In the genomic region with DNA sequence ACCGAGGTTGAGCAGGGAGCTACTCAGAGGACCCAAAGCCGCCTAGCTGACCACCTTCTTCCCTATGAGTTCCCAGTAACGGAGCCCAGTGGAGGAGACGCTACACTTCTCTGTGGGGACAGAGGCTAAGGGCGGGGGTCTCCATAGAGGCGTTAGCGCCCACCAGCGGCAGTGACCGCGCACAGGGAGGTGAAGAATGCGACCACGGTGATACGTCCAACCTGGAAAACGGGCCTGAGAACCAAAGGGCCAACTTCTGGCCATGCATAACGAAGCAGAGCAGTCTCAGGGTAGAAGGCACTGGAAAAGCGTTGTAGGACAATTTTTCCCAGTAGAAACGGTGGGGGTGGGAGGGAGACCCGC, we compare ENCODE assay signal across 8 cellular contexts. TPM values are rescaled to one million over a fixed set of nuclear protein-coding genes. Genes with fewer than 3 reads are reported as not detected.
DNase-seq lines count a peak whose midpoint lies in the region; ATAC-seq and TF ChIP-seq lines count a peak whose summit lies in the region.

No MANE protein-coding gene starts in this region.

- H3K27ac ChIP-seq in SJSA1: no peak overlapping the region
- H3K27ac ChIP-seq in skin epidermis: peak overlapping the region in 2 of 21 experiments; percentile 66 to 86

- TF ChIP-seq CTCF in glutamatergic neuron (IDR thresholded peaks at IDR 0.05; ENCODE audit: partially characterized antibody, unreplicated experiment): no peak

- peaks cover 11% of the 10 kb centered on the region; the same call in 1 of the 2 replicates for H3K27me3 ChIP-seq in SJSA1 (replicated peaks)

- no peak for TF ChIP-seq POLR2A in erythroblast (IDR thresholded peaks at IDR 0.05; ENCODE audit: low read length)

- peaks cover 5% of the 10 kb centered on the region for H3K36me3 Mint-ChIP-seq in activated naive CD4-positive, alpha-beta T cell treated with anti-CD3 and anti-CD28 coated beads for 36 hours (ENCODE audit: low read depth)
- H3K36me3 Mint-ChIP-seq in glutamatergic neuron (ENCODE audit: unreplicated experiment): peaks cover 5% of the 10 kb centered on the region

- H3K9me3 ChIP-seq in SJSA1 (replicated peaks): no peaks in the 10 kb centered on the region

- H3K36me3 ChIP-seq in SJSA1: peaks cover 4% of the 10 kb centered on the region; the same call in 1 of the 2 replicates

- H3K27me3 Mint-ChIP-seq in activated naive CD4-positive, alpha-beta T cell treated with anti-CD3 and anti-CD28 coated beads for 36 hours (ENCODE audit: low read depth): peaks cover 13% of the 10 kb centered on the region
- peaks cover 5% of the 10 kb centered on the region for H3K27me3 Mint-ChIP-seq in glutamatergic neuron (ENCODE audit: unreplicated experiment)

- H3K4me1 ChIP-seq in SJSA1 (replicated peaks): peaks cover 21% of the 10 kb centered on the region

- CTCF ChIA-PET in activated naive CD4-positive, alpha-beta T cell treated with anti-CD3 and anti-CD28 coated beads for 36 hours (lab: Charles Lee): interaction anchor here (0.7 to 1.9 kb wide), 4 partner anchors 9 to 600 kb away, joined by 3 to 13 read pairs (median 4); no protein-coding TSS in a partner anchor

- no peaks in the 10 kb centered on the region for H3K9me3 Mint-ChIP-seq in activated naive CD4-positive, alpha-beta T cell treated with anti-CD3 and anti-CD28 coated beads for 36 hours
- peaks cover 3% of the 10 kb centered on the region for H3K9me3 Mint-ChIP-seq in glutamatergic neuron (ENCODE audit: unreplicated experiment)

- H3K4me3 ChIP-seq in SJSA1 (peak overlapping the region; percentile 85), skin epidermis (peak overlapping the region; percentile 62 to 85 (median 81))

- no peak for ATAC-seq in esophagus mucosa

- H3K4me1 Mint-ChIP-seq in activated naive CD4-positive, alpha-beta T cell treated with anti-CD3 and anti-CD28 coated beads for 36 hours (ENCODE audit: low read depth): peaks cover 34% of the 10 kb centered on the region
- H3K4me1 Mint-ChIP-seq in glutamatergic neuron (ENCODE audit: low read depth, unreplicated experiment): peaks cover 4% of the 10 kb centered on the region

- intact Hi-C loops in activated naive CD4-positive, alpha-beta T cell treated with anti-CD3 and anti-CD28 coated beads for 36 hours (cut with micrococcal nuclease): loop anchor here (1.0 to 5.0 kb wide), 6 partner anchors 155 to 1015 kb away; partner anchors contain the start of genes ARV1, C1orf198, GNPAT and TAF5L

- H3K4me3 Mint-ChIP-seq in activated naive CD4-positive, alpha-beta T cell treated with anti-CD3 and anti-CD28 coated beads for 36 hours: peak overlapping the region; percentile 94
- peak overlapping the region; percentile 96 for H3K4me3 Mint-ChIP-seq in glutamatergic neuron (ENCODE audit: unreplicated experiment)

- DNase-seq in activated naive CD4-positive, alpha-beta T cell treated with anti-CD3 and anti-CD28 coated beads for 36 hours: no peak
- no peak for DNase-seq in activated naive CD4-positive, alpha-beta T cell treated with Interleukin-2 at 50 U/mL for 16 hours
- DNase-seq in SJSA1 (ENCODE audit: low read depth in 1 of 2, low spot score in 2 of 2): no peak
- DNase-seq in glutamatergic neuron: peak; percentile 78
- no peak for DNase-seq in erythroblast (lab: John Stamatoyannopoulos, UW)
- no peak for DNase-seq in NCI-H510A treated with DMSO at 0.1 percent for 48 hours (lab: John Stamatoyannopoulos, UW)

- peak overlapping the region; percentile 48 for H3K27ac Mint-ChIP-seq in activated naive CD4-positive, alpha-beta T cell treated with anti-CD3 and anti-CD28 coated beads for 36 hours
- peak overlapping the region; percentile 83 for H3K27ac Mint-ChIP-seq in glutamatergic neuron (ENCODE audit: unreplicated experiment)

RNA-seq across cellular contexts. Expression of gene COG2, which starts 0.4 kb away (rescaled TPM):
- total RNA-seq in activated naive CD4-positive, alpha-beta T cell treated with anti-CD3 and anti-CD28 coated beads for 36 hours: 10 to 100 TPM; 19.9 to 22.1 TPM
- total RNA-seq in SJSA1 (2014; rRNA removed; shearing (Covaris generic)): 20.8 and 26.7 TPM in 2 replicates
- total RNA-seq in glutamatergic neuron (ENCODE audit: unreplicated experiment) (29.0 TPM), esophagus mucosa (16.5 TPM)
